In the genomic region with DNA sequence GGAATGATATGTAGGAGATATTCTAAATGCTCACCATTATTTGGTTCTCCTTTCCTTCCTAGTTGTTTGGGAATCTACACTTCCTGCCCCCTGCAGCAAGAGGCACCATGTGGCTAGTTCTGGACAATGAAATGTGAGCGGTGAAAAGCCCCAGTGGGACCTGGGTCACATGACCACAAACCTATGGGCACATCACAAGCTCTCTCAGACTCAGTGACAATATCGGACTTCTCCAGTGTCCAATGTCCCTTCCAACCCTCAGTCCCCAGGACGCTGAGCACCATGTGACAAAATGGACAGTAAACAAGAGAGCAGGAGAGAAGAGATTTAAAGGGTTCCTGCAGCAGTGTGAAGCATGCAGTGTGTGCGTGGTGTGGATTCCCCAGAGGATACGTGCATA, we compare ENCODE assay signal across 24 cellular contexts. TPM values are rescaled to one million over a fixed set of nuclear protein-coding genes. Genes with fewer than 3 reads are reported as not detected.
DNase-seq lines count a peak whose midpoint lies in the region; ATAC-seq and TF ChIP-seq lines count a peak whose summit lies in the region.
"Had no signal": no experiment of that assay in that cellular context is flagged by ENCODE, and none has a peak within 500 bp of the region (broad histone marks: within the 10 kb centered on the region; RNA-seq: fewer than 3 reads in every experiment).

No MANE protein-coding gene starts in this region.

- in situ Hi-C loops in SK-MEL-5 (cut with HindIII; ENCODE audit: low pct_unique_long_range_greater_than_20kb, low sequenced_read_pairs), result no loop called here

- POLR2A ChIA-PET in HEK293T (lab: Yijun Ruan, JAX), result no interaction called here

- no peak for ATAC-seq in left cardiac atrium
- ATAC-seq: activated CD4-positive, alpha-beta T cell treated with anti-CD3 and anti-CD28 coated beads for 36 hours; GM12878; left ventricle myocardium superior; stimulated activated effector memory CD8-positive, alpha-beta T cell treated with anti-CD3 and anti-CD28 coated beads, Interleukin-12 subunit alpha, Interleukin-12 subunit beta, amount 100 ng/mL, for 72 hours had no signal

- CTCF ChIA-PET in HEK293T (lab: Yijun Ruan, JAX), result no interaction called here

- DNase-seq in NCI-H1417 (lab: John Stamatoyannopoulos, UW) (peak in 2 of 3 experiments; percentile 13 to 49), NCI-H1417 treated with DMSO at 0.1 percent for 48 hours (lab: John Stamatoyannopoulos, UW) (no peak), HEK293T (ENCODE audit: extremely low spot score) (no peak), SK-MEL-5 (ENCODE audit: low read depth, low spot score) (peak; percentile 42), kidney tubule cell (ENCODE audit: low spot score) (peak; percentile 42), CD1c-positive myeloid dendritic cell (ENCODE audit: extremely low spot score) (no peak), left cardiac atrium (no peak), germinal center (ENCODE audit: low spot score) (no peak)
- DNase-seq: activated CD4-positive, alpha-beta T cell treated with anti-CD3 and anti-CD28 coated beads for 36 hours; activated CD8-positive, alpha-beta memory T cell treated with anti-CD3 and anti-CD28 coated beads for 24 hours; activated effector memory CD4-positive, alpha-beta T cell treated with Interleukin-2 at 50 U/mL for 16 hours; activated naive CD8-positive, alpha-beta T cell treated with anti-CD3 and anti-CD28 coated beads for 36 hours; anterior cingulate cortex; left ventricle myocardium superior; NCI-H510A; pancreas; retina; SHP77 had no signal

- intact Hi-C loops in left cardiac atrium (cut with DNase I), result no loop called here

TF ChIP-seq in HEK293T, 16 proteins besides CTCF, POLR2A, EP300 and RAD21:
- no peak for TF ChIP-seq SUZ12 (IDR thresholded peaks at IDR 0.05)
- TF ChIP-seq FOXM1 (IDR thresholded peaks at IDR 0.05; ENCODE audit: borderline replicate concordance), result no peak
- TF ChIP-seq FOXA1 (IDR thresholded peaks at IDR 0.05), result no peak
- no peak for TF ChIP-seq ELF4 (IDR thresholded peaks at IDR 0.05)
- TF ChIP-seq L3MBTL2 (conservative IDR thresholded peaks at IDR 0.05), result peak; percentile 41; the same call in 1 of the 2 replicates
- no peak for TF ChIP-seq FOXK2 (IDR thresholded peaks at IDR 0.05)
- TF ChIP-seq BHLHE40 (IDR thresholded peaks at IDR 0.05; ENCODE audit: borderline replicate concordance), result no peak
- TF ChIP-seq PKNOX1 (IDR thresholded peaks at IDR 0.05), result no peak
- no peak for TF ChIP-seq LEF1 (IDR thresholded peaks at IDR 0.05; ENCODE audit: borderline replicate concordance)

RNA-seq across cellular contexts. Expression of gene FOXE1, which starts 44.6 kb away (rescaled TPM):
- total RNA-seq in SK-MEL-5 (2014; rRNA removed; shearing (Covaris generic)), result 0.11 and 0.79 TPM in 2 replicates
- 0.55 and 1.5 TPM in 2 replicates for polyA plus RNA-seq in SK-MEL-5 (2015; cell fraction: cytosol; rRNA removed)
- polyA plus RNA-seq in SK-MEL-5 (2015; cell fraction: nucleus; rRNA removed), result 0.16 and 1.5 TPM in 2 replicates
- not detected for total RNA-seq in left cardiac atrium
- total RNA-seq: activated naive CD8-positive, alpha-beta T cell treated with anti-CD3 and anti-CD28 coated beads for 36 hours; GM12878; left ventricle myocardium superior; mesenteric fat pad; neural crest cell; skeletal muscle tissue; tibial nerve had no signal
- polyA plus RNA-seq: GM12878 had no signal

Comparison
In these comparisons a context has a peak if more than half of its experiments do, and no peak if none do; other contexts are left out.
1. DNase-seq: peak in NCI-H1417 (2 of 3), SK-MEL-5 (single experiment) and kidney tubule cell (single experiment); none in NCI-H1417 treated with DMSO at 0.1 percent for 48 hours (single experiment), HEK293T (single experiment), CD1c-positive myeloid dendritic cell (single experiment), left cardiac atrium (single experiment) and germinal center (single experiment).